35 cellular contexts compared by ENCODE assay signal in the genomic region with DNA sequence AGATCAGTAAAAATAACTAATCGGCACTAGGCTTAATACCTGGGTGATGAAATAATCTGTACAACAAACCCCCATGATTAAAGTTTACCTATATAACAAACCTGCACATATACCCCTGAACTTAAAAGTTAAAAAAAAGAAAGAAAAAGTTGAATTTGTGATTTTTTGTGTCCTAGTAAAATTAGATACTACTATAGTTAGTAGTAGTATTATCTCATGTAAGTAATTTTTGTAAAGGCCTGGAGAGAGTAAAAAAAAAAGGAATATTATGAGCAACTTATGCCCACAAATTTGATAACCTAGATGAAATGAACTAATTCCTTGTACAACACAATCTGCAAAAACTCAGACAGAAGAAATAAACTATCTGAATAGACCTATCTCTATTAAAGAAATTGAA.
"Had no signal": no experiment of that assay in that cellular context is flagged by ENCODE, and none has a peak within 500 bp of the region (broad histone marks: within the 10 kb centered on the region; RNA-seq: fewer than 3 reads in every experiment).

No MANE protein-coding gene starts in this region.

- H3K4me3 ChIP-seq: MG63 had no signal

- DNase-seq: Karpas-422, Kasumi-1, MG63, MM.1S, MV-4-11, NCI-H1048, NCI-H1092, NCI-H1092 treated with DMSO at 0.1 percent for 48 hours, NCI-H1105, NCI-H1105 treated with DMSO at 0.1 percent for 48 hours, NCI-H1417, NCI-H1417 treated with DMSO at 0.1 percent for 48 hours, NCI-H1436, NCI-H1436 treated with DMSO at 0.1 percent for 48 hours, NCI-H146, NCI-H1694, NCI-H1694 treated with DMSO at 0.1 percent for 48 hours, NCI-H187, NCI-H187 treated with DMSO at 0.1 percent for 48 hours, NCI-H1930, NCI-H2029, NCI-H2029 treated with DMSO at 0.1 percent for 48 hours, NCI-H2081, NCI-H2081 treated with DMSO at 0.1 percent for 48 hours, NCI-H2107, NCI-H2171, NCI-H2171 treated with DMSO at 0.1 percent for 48 hours, NCI-H2227 treated with DMSO at 0.1 percent for 48 hours, NCI-H226, NCI-H345, NCI-H446, NCI-H446 treated with DMSO at 0.1 percent for 48 hours, NCI-H510A, NCI-H510A treated with DMSO at 0.1 percent for 48 hours, NCI-H524 had no signal

- H3K9me3 ChIP-seq: MG63 had no signal

- H3K36me3 ChIP-seq: MG63 had no signal
